Comparison of ENCODE assay signal across 6 cellular contexts in the genomic region with DNA sequence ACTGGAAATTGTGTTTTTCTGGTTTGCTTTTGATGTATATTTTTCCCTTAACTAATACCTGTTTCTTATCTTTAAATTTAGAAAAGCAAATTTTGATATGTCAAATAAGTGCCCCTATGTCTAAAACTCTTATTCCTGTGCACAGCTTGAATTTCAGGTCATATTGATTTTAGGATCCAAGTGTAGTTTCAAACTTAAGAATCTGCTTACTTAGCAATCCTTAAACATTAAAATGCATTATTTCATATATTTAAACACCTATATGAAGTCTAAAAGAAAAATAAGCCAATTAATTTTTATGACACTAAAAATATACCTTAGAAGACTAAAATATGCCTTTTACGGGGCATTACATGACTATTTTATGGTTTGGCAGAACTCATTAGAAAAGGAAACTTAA.
"Had no signal": no experiment of that assay in that cellular context is flagged by ENCODE, and none has a peak within 500 bp of the region (broad histone marks: within the 10 kb centered on the region; RNA-seq: fewer than 3 reads in every experiment).

No MANE protein-coding gene starts in this region.

- H3K9ac ChIP-seq: KMS-11 had no signal

- FAIRE-seq: HTR-8/SVneo had no signal

- H3K4me2 ChIP-seq: KMS-11 had no signal

- H3K27ac ChIP-seq: HL-60, KMS-11 had no signal

- DNase-seq: Karpas-422, KBM-7, KG1 had no signal
